1 cellular context compared by ENCODE assay signal in genomic region chr6:135073217-135073616, GRCh38.
TF ChIP-seq lines count a peak whose summit lies in the region.

No MANE protein-coding gene starts in this region.

TF ChIP-seq in K562, 482 proteins besides CTCF, POLR2A, EP300 and RAD21 (continued from another document):
- TF ChIP-seq ATF1 (CRISPR knock-in tag; IDR thresholded peaks at IDR 0.05) (no peak), ATF1 (tag; IDR thresholded peaks at IDR 0.05) (no peak)
